8 cellular contexts compared by ENCODE assay signal in genomic region chr15:43509002-43509922, GRCh38. TPM values are rescaled to one million over a fixed set of nuclear protein-coding genes. Genes with fewer than 3 reads are reported as not detected.
A peak's percentile ranks its signal among the peaks of the same experiment; 100 is the strongest.
DNase-seq lines count a peak whose midpoint lies in the region; ATAC-seq and TF ChIP-seq lines count a peak whose summit lies in the region.

No MANE protein-coding gene starts in this region.

- H3K36me3 ChIP-seq in A673 (ENCODE audit: insufficient read depth, low read length, poor library complexity, severe bottlenecking), result no peaks in the 10 kb centered on the region
- no peaks in the 10 kb centered on the region for H3K36me3 ChIP-seq in HUES48 (ENCODE audit: control insufficient read depth, insufficient read depth, low read length)
- H3K36me3 ChIP-seq in lower lobe of right lung, result no peaks in the 10 kb centered on the region

- BruUV-seq in A673 (replicated peaks; lab: Mats Ljungman, UMichigan), result no TSS peak

- intact Hi-C loops in A673 (cut with micrococcal nuclease; ENCODE audit: unreplicated experiment), result no loop called here
- intact Hi-C loops in lower lobe of right lung (cut with DNase I), result no loop called here

- H3K27ac ChIP-seq in A673 (ENCODE audit: low read depth, low read length, poor library complexity, severe bottlenecking) (peak overlapping the region; percentile 71), HUES48 (ENCODE audit: low read depth, low read length) (peak overlapping the region; percentile 94), lower lobe of right lung (peak overlapping the region; percentile 76)

- H3K9me3 ChIP-seq in A673 (ENCODE audit: low read depth, low read length, poor library complexity, severe bottlenecking), result no peaks in the 10 kb centered on the region
- H3K9me3 ChIP-seq in HUES48 (ENCODE audit: control insufficient read depth, insufficient read depth, low read length), result no peaks in the 10 kb centered on the region
- H3K9me3 ChIP-seq in lower lobe of right lung, result no peaks in the 10 kb centered on the region

- peaks cover 41% of the 10 kb centered on the region for H3K4me1 ChIP-seq in A673 (ENCODE audit: insufficient read depth, low read length, poor library complexity, severe bottlenecking)
- H3K4me1 ChIP-seq in HUES48 (ENCODE audit: control insufficient read depth, insufficient read depth, low read length), result peaks cover 14% of the 10 kb centered on the region
- H3K4me1 ChIP-seq in lower lobe of right lung, result peaks cover 19% of the 10 kb centered on the region

- no peak overlapping the region for H3K9ac ChIP-seq in HUES48 (ENCODE audit: low read depth, low read length)

- TF ChIP-seq CTCF in A673 (conservative IDR thresholded peaks at IDR 0.05; ENCODE audit: low read depth, low read length) (no peak), lower lobe of right lung (IDR thresholded peaks at IDR 0.05) (no peak)

- no peak for DNase-seq in A673 (ENCODE audit: low spot score)
- peak; percentile 35 for DNase-seq in amniotic epithelial cell (ENCODE audit: low read depth)
- no peak for DNase-seq in lower lobe of right lung

- no peaks in the 10 kb centered on the region for H3K27me3 ChIP-seq in A673 (replicated peaks; ENCODE audit: insufficient read depth, low read depth, low read length, poor library complexity)
- H3K27me3 ChIP-seq in HUES48 (ENCODE audit: control insufficient read depth, insufficient read depth, low read length), result peaks cover 19% of the 10 kb centered on the region
- no peaks in the 10 kb centered on the region for H3K27me3 ChIP-seq in lower lobe of right lung (ENCODE audit: low read depth)

- POLR2A ChIA-PET in A673 (lab: Charles Lee; ENCODE audit: low non-redundant PET), result interaction anchor here (0.6 kb wide), 1 partner anchor 48 kb away, joined by 4 read pairs; no protein-coding TSS in a partner anchor

- no peak for ATAC-seq in lower lobe of right lung
- ATAC-seq in GM18517 (IDR thresholded peaks at IDR 0.05; ENCODE audit: unreplicated experiment), result no peak
- ATAC-seq in HG02642 (IDR thresholded peaks at IDR 0.05; ENCODE audit: poor library complexity, unreplicated experiment), result no peak
- no peak for ATAC-seq in HG03342 (IDR thresholded peaks at IDR 0.05; ENCODE audit: unreplicated experiment)
- no peak for ATAC-seq in HG03457 (IDR thresholded peaks at IDR 0.05; ENCODE audit: unreplicated experiment)

- CTCF ChIA-PET in A673 (lab: Charles Lee), result interaction anchor here (1.8 kb wide), 1 partner anchor 68 kb away, joined by 6 read pairs; no protein-coding TSS in a partner anchor

- peak overlapping the region; percentile 49 for H3K4me3 ChIP-seq in A673 (ENCODE audit: low read depth, low read length, poor library complexity, severe bottlenecking)
- peak overlapping the region; percentile 77 for H3K4me3 ChIP-seq in HUES48 (ENCODE audit: low read depth, low read length)
- H3K4me3 ChIP-seq in lower lobe of right lung, result peak overlapping the region; percentile 70

RNA-seq across cellular contexts. Expression of gene MAP1A, which starts 8.1 kb away (rescaled TPM):
- total RNA-seq in A673 (2021) (65.8 and 83.8 TPM in 2 replicates), lower lobe of right lung (7.1 TPM)

RNA-seq across cellular contexts. Expression of gene TP53BP1, which starts 16.3 kb away (rescaled TPM):
- total RNA-seq in A673 (2021), result 66.0 and 74.5 TPM in 2 replicates
- 41.0 TPM for total RNA-seq in lower lobe of right lung
